1 cellular context compared by ENCODE assay signal in the genomic region with DNA sequence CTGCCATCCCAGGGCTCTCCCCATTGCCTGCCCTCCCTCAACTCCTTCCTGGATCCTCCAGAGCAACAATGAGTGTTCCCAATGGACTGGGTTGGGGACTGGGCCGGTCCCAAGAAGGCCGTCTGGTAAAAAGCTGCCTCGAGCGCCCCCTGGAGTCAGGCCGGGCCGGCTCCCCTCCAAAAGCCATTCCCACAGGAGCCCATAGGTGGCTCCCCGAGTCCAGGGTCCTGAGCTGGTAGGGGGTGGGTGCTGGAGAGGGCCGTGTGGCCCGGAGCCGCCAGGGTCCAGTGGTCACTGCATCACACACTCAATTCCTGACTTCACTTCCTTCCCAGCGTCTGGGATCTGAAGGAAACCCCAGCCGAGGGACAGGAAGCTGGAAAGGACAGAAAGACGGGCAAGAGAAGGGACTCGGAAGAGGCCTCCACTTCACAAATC.
A peak's percentile ranks its signal among the peaks of the same experiment; 100 is the strongest.
TF ChIP-seq lines count a peak whose summit lies in the region.

No MANE protein-coding gene starts in this region.

TF ChIP-seq in H1, 55 proteins besides CTCF, POLR2A, EP300 and RAD21:
- TF ChIP-seq BCL11A (IDR thresholded peaks at IDR 0.05; ENCODE audit: low read depth in 2 of 2, low read length in 2 of 2), result no peak
- TF ChIP-seq, protein P1, sequence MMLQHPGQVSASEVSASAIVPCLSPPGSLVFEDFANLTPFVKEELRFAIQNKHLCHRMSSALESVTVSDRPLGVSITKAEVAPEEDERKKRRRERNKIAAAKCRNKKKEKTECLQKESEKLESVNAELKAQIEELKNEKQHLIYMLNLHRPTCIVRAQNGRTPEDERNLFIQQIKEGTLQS (IDR thresholded peaks at IDR 0.05; ENCODE audit: insufficient read depth, low read depth, low read length), result peak; percentile 57; the same call in 1 of the 2 replicates
- TF ChIP-seq MAX (IDR thresholded peaks at IDR 0.05), result 0 out of 2 replicates have a peak, but pooled peaks have one; percentile 21
- no peak for TF ChIP-seq RFX5 (IDR thresholded peaks at IDR 0.05; ENCODE audit: borderline replicate concordance, low read depth, low read length)
- peak; percentile 31; the same call in 1 of the 2 replicates for TF ChIP-seq CREB1 (IDR thresholded peaks at IDR 0.05)
- 0 out of 4 replicates have a peak, but pooled peaks of 1 of the 2 experiments have one; percentile 27 for TF ChIP-seq SIN3A (conservative IDR thresholded peaks at IDR 0.05 in 1 of 2, IDR thresholded peaks at IDR 0.05 in 1 of 2; ENCODE audit: low read depth in 1 of 2, low read length in 2 of 2)
- no peak for TF ChIP-seq SAP30 (IDR thresholded peaks at IDR 0.05; ENCODE audit: insufficient read depth, insufficient replicate concordance, low read length)
- TF ChIP-seq POLR2AphosphoS5 (IDR thresholded peaks at IDR 0.05; ENCODE audit: low read depth, low read length), result no peak
- TF ChIP-seq TAF7 (optimal IDR thresholded peaks at IDR 0.05; ENCODE audit: borderline replicate concordance, low read depth, low read length), result no peak
- TF ChIP-seq JUN (IDR thresholded peaks at IDR 0.05; ENCODE audit: low read depth, low read length), result no peak
- 0 out of 4 replicates have a peak, but pooled peaks of 1 of the 2 experiments have one; percentile 24 for TF ChIP-seq HDAC2 (IDR thresholded peaks at IDR 0.05; ENCODE audit: borderline replicate concordance in 1 of 2, low read depth in 2 of 2, low read length in 2 of 2)
- no peak for TF ChIP-seq EGR1 (IDR thresholded peaks at IDR 0.05; ENCODE audit: borderline replicate concordance, low read depth, low read length)
- no peak for TF ChIP-seq SP1 (IDR thresholded peaks at IDR 0.05; ENCODE audit: low read depth, low read length)
- no peak for TF ChIP-seq KDM1A (IDR thresholded peaks at IDR 0.05; ENCODE audit: borderline replicate concordance, low read length)
- TF ChIP-seq TAF1 (IDR thresholded peaks at IDR 0.05; ENCODE audit: low read depth, low read length), result 0 out of 2 replicates have a peak, but pooled peaks have one; percentile 32
- peak; percentile 62; the same call in 1 of the 2 replicates for TF ChIP-seq YY1 (IDR thresholded peaks at IDR 0.05; ENCODE audit: low read depth, low read length)
- no peak for TF ChIP-seq SUZ12 (IDR thresholded peaks at IDR 0.05; ENCODE audit: low read length)
- TF ChIP-seq E2F6 (IDR thresholded peaks at IDR 0.05), result 0 out of 2 replicates have a peak, but pooled peaks have one; percentile 16
